ENCODE assay signal across 14 cellular contexts in genomic region chr16:1899641-1900451, GRCh38. TPM values are rescaled to one million over a fixed set of nuclear protein-coding genes. Genes with fewer than 3 reads are reported as not detected.
DNase-seq lines count a peak whose midpoint lies in the region; ATAC-seq and TF ChIP-seq lines count a peak whose summit lies in the region.
"Had no signal": no experiment of that assay in that cellular context is flagged by ENCODE, and none has a peak within 500 bp of the region (broad histone marks: within the 10 kb centered on the region; RNA-seq: fewer than 3 reads in every experiment).

No MANE protein-coding gene starts in this region.

- ATAC-seq in HG02759 (IDR thresholded peaks at IDR 0.05; ENCODE audit: unreplicated experiment) = no peak
- no peak for ATAC-seq in GM21447 (IDR thresholded peaks at IDR 0.05; ENCODE audit: unreplicated experiment)

- DNase-seq in NCI-H510A (lab: John Stamatoyannopoulos, UW) (peak; percentile 88), NCI-H510A treated with DMSO at 0.1 percent for 48 hours (lab: John Stamatoyannopoulos, UW) (no peak), NCI-H345 treated with DMSO at 0.1 percent for 48 hours (lab: John Stamatoyannopoulos, UW; ENCODE audit: unreplicated experiment) (peak; percentile 98), hepatocyte (ENCODE audit: low spot score) (peak; percentile 64), type B pancreatic cell (ENCODE audit: extremely low spot score, unreplicated experiment) (no peak)
- DNase-seq in activated naive CD4-positive, alpha-beta T cell treated with anti-CD3 and anti-CD28 coated beads, Interleukin-2, amount 50 U/mL, for 16 hours = no peak
- DNase-seq: activated CD4-positive, alpha-beta memory T cell treated with anti-CD3 and anti-CD28 coated beads for 36 hours; aorta; stimulated activated CD4-positive, alpha-beta T cell treated with anti-CD3 and anti-CD28 coated beads, Interleukin-15, amount 100 ng/mL, for 24 hours had no signal

- H4K20me1 ChIP-seq in hepatocyte (ENCODE audit: insufficient read depth, poor library complexity, severe bottlenecking) = no peaks in the 10 kb centered on the region

- H3K79me2 ChIP-seq in hepatocyte = no peaks in the 10 kb centered on the region

- H2AFZ ChIP-seq in hepatocyte = no peak overlapping the region

- H3K9me3 ChIP-seq in hepatocyte (ENCODE audit: low read depth) = no peaks in the 10 kb centered on the region

- H3K9me3 Mint-ChIP-seq in type B pancreatic cell = no peaks in the 10 kb centered on the region
- H3K9me3 Mint-ChIP-seq: activated CD4-positive, alpha-beta memory T cell treated with anti-CD3 and anti-CD28 coated beads for 36 hours; mesothelial cell of epicardium had no signal

- H3K36me3 ChIP-seq in hepatocyte (replicated peaks; ENCODE audit: insufficient read depth, low read depth) = no peaks in the 10 kb centered on the region

- no peak overlapping the region for H3K27ac ChIP-seq in hepatocyte

- no peak overlapping the region for H3K4me3 Mint-ChIP-seq in type B pancreatic cell
- H3K4me3 Mint-ChIP-seq: activated CD4-positive, alpha-beta memory T cell treated with anti-CD3 and anti-CD28 coated beads for 36 hours; mesothelial cell of epicardium had no signal

- H3K36me3 Mint-ChIP-seq in type B pancreatic cell = no peaks in the 10 kb centered on the region
- H3K36me3 Mint-ChIP-seq: activated CD4-positive, alpha-beta memory T cell treated with anti-CD3 and anti-CD28 coated beads for 36 hours; mesothelial cell of epicardium had no signal

- peak overlapping the region; percentile 56 for H3K4me2 ChIP-seq in hepatocyte

- H3K27me3 Mint-ChIP-seq in type B pancreatic cell = peaks cover 21% of the 10 kb centered on the region

- no peaks in the 10 kb centered on the region for H3K27me3 ChIP-seq in hepatocyte

- no peaks in the 10 kb centered on the region for H3K9me2 ChIP-seq in hepatocyte (replicated peaks; ENCODE audit: insufficient read depth)

- no peak overlapping the region for H3K4me3 ChIP-seq in hepatocyte

- peaks cover 3% of the 10 kb centered on the region for H3K4me1 ChIP-seq in hepatocyte (ENCODE audit: insufficient read depth)

- H3K4me1 Mint-ChIP-seq in type B pancreatic cell (ENCODE audit: unreplicated experiment) = peaks cover 4% of the 10 kb centered on the region
- H3K4me1 Mint-ChIP-seq: mesothelial cell of epicardium had no signal

- 82% methylated on average over 16 of the region's 16 CpGs for WGBS in hepatocyte (ENCODE audit: low lambda C conversion rate, missing lambda C conversion rate)

- peak overlapping the region; percentile 51 for H3K27ac Mint-ChIP-seq in type B pancreatic cell
- H3K27ac Mint-ChIP-seq: activated CD4-positive, alpha-beta memory T cell treated with anti-CD3 and anti-CD28 coated beads for 36 hours; mesothelial cell of epicardium had no signal

- TF ChIP-seq CTCF in hepatocyte (IDR thresholded peaks at IDR 0.05; ENCODE audit: poor library complexity) (no peak), type B pancreatic cell (conservative IDR thresholded peaks at IDR 0.05) (no peak)

RNA-seq across cellular contexts. Expression of gene HS3ST6, which starts 18.4 kb away (rescaled TPM):
- total RNA-seq in hepatocyte (not detected in 2 replicates), type B pancreatic cell (ENCODE audit: low replicate concordance) (1.3 and 5.6 TPM in 2 replicates)
- polyA plus RNA-seq in hepatocyte = 0.41 and 0.63 TPM in 2 replicates
- total RNA-seq: activated CD4-positive, alpha-beta memory T cell treated with anti-CD3 and anti-CD28 coated beads for 36 hours; aorta; omental fat pad had no signal
- polyA plus RNA-seq: AG04450 had no signal

RNA-seq across cellular contexts. Expression of gene MEIOB, which starts 27.9 kb away (rescaled TPM):
- total RNA-seq in hepatocyte (0.60 TPM in 1 of 2 replicates, not detected in the other), type B pancreatic cell (ENCODE audit: low replicate concordance) (not detected in 2 replicates)
- 0.28 TPM in 1 of 2 replicates, not detected in the other for polyA plus RNA-seq in hepatocyte
- total RNA-seq: activated CD4-positive, alpha-beta memory T cell treated with anti-CD3 and anti-CD28 coated beads for 36 hours; aorta; mesothelial cell of epicardium had no signal
- polyA plus RNA-seq: aorta had no signal

RNA-seq across cellular contexts. Expression of gene MSRB1, which starts 43.2 kb away (rescaled TPM):
- 31.3 and 43.4 TPM in 2 replicates for total RNA-seq in hepatocyte
- 48.7 and 62.4 TPM in 2 replicates for polyA plus RNA-seq in hepatocyte
- 34.8 and 37.7 TPM in 2 replicates for total RNA-seq in type B pancreatic cell (ENCODE audit: low replicate concordance)

RNA-seq across cellular contexts. Expression of gene RPL3L, which starts 54.6 kb away (rescaled TPM):
- total RNA-seq in hepatocyte (not detected in 2 replicates), type B pancreatic cell (ENCODE audit: low replicate concordance) (not detected in 2 replicates)
- 0.08 TPM in 1 of 2 replicates, not detected in the other for polyA plus RNA-seq in hepatocyte
- total RNA-seq: activated CD4-positive, alpha-beta memory T cell treated with anti-CD3 and anti-CD28 coated beads for 36 hours; aorta; mesothelial cell of epicardium; omental fat pad had no signal
- polyA plus RNA-seq: AG04450, aorta had no signal

RNA-seq across cellular contexts. Expression of gene NDUFB10, which starts 59.5 kb away (rescaled TPM):
- 162 and 234 TPM in 2 replicates for total RNA-seq in hepatocyte
- 244 and 251 TPM in 2 replicates for polyA plus RNA-seq in hepatocyte
- total RNA-seq in type B pancreatic cell (ENCODE audit: low replicate concordance) = 122 and 130 TPM in 2 replicates

Comparison
In these comparisons a context has a peak if more than half of its experiments do, and no peak if none do; other contexts are left out.
1. DNase-seq: peak in NCI-H510A (single experiment), NCI-H345 treated with DMSO at 0.1 percent for 48 hours (single experiment) and hepatocyte (single experiment); none in NCI-H510A treated with DMSO at 0.1 percent for 48 hours (single experiment), type B pancreatic cell (single experiment) and activated naive CD4-positive, alpha-beta T cell treated with anti-CD3 and anti-CD28 coated beads, Interleukin-2, amount 50 U/mL, for 16 hours (single experiment).